In the genomic region with DNA sequence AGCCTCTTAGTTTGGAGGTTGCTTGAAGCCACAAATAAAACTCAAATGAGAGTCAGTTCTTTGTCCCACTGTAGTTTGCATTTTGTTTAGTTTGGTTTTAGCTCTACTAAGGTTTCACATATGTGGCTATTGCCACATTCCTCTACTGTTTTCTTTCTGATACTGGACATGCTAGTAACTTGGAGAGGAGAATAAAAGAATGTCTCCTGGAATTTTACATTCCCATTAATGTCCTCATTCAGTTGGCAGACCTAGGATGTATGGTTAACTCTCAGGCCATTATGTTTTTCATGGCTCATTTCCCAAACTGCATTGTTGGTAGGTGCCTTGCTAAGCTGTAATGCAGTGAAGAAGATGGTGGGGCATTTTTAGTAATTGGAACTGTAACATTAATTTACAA, we compare ENCODE assay signal across 14 cellular contexts. TPM values are rescaled to one million over a fixed set of nuclear protein-coding genes. Genes with fewer than 3 reads are reported as not detected.
DNase-seq lines count a peak whose midpoint lies in the region; ATAC-seq and TF ChIP-seq lines count a peak whose summit lies in the region.
"Had no signal": no experiment of that assay in that cellular context is flagged by ENCODE, and none has a peak within 500 bp of the region (broad histone marks: within the 10 kb centered on the region; RNA-seq: fewer than 3 reads in every experiment).

No MANE protein-coding gene starts in this region.

- peak overlapping the region; percentile 53 to 64 for H3K27ac ChIP-seq in thoracic aorta
- H3K27ac ChIP-seq: gastroesophageal sphincter had no signal

- POLR2A ChIA-PET in activated CD8-positive, alpha-beta T cell treated with anti-CD3 and anti-CD28 coated beads for 36 hours (lab: Charles Lee) = no interaction called here
- POLR2A ChIA-PET in activated CD8-positive, alpha-beta T cell treated with anti-CD3 and anti-CD28 coated beads, Interleukin-2, amount 10 ng/mL, durations not matched to agents 7 days and 5 days (lab: Charles Lee) = no interaction called here

- no peak for DNase-seq in activated CD8-positive, alpha-beta T cell treated with anti-CD3 and anti-CD28 coated beads for 36 hours
- no peak for DNase-seq in activated CD8-positive, alpha-beta T cell treated with anti-CD3 and anti-CD28 coated beads, Interleukin-2, amount 10 ng/mL, durations not matched to agents 7 days and 5 days
- peak; percentile 87 for DNase-seq in astrocyte of the hippocampus (ENCODE audit: low read depth, low spot score)
- peak; percentile 24 for DNase-seq in glomerular visceral epithelial cell (ENCODE audit: extremely low spot score)
- DNase-seq in thoracic aorta (ENCODE audit: low spot score) = no peak
- no peak for DNase-seq in NCI-H2171 treated with DMSO at 0.1 percent for 48 hours (lab: John Stamatoyannopoulos, UW)
- DNase-seq in NCI-H2107 (lab: John Stamatoyannopoulos, UW) = no peak
- DNase-seq: NCI-H1694; NCI-H446 treated with DMSO at 0.1 percent for 48 hours; SHP77; stimulated activated naive CD4-positive, alpha-beta T cell treated with Interleukin-2 at 50 U/mL for 16 hours had no signal

- intact Hi-C loops in activated CD8-positive, alpha-beta T cell treated with anti-CD3 and anti-CD28 coated beads for 36 hours (cut with micrococcal nuclease) = no loop called here

- H3K9me3 Mint-ChIP-seq in activated CD8-positive, alpha-beta T cell treated with anti-CD3 and anti-CD28 coated beads for 36 hours = peaks cover 2% of the 10 kb centered on the region
- no peaks in the 10 kb centered on the region for H3K9me3 Mint-ChIP-seq in activated CD8-positive, alpha-beta T cell treated with anti-CD3 and anti-CD28 coated beads, Interleukin-2, amount 10 ng/mL, durations not matched to agents 7 days and 5 days (ENCODE audit: insufficient read depth)

- ATAC-seq in activated CD8-positive, alpha-beta T cell treated with anti-CD3 and anti-CD28 coated beads for 36 hours = no peak
- ATAC-seq in activated CD8-positive, alpha-beta T cell treated with anti-CD3 and anti-CD28 coated beads, Interleukin-2, amount 10 ng/mL, durations not matched to agents 7 days and 5 days = no peak
- ATAC-seq in thoracic aorta (ENCODE audit: insufficient number of reproducible peaks, low FRiP score, low read depth) (no peak), HG03354 (IDR thresholded peaks at IDR 0.05; ENCODE audit: poor library complexity, severe bottlenecking, unreplicated experiment) (no peak)
- ATAC-seq: gastroesophageal sphincter had no signal

- peaks cover 11% of the 10 kb centered on the region for H3K4me1 Mint-ChIP-seq in activated CD8-positive, alpha-beta T cell treated with anti-CD3 and anti-CD28 coated beads for 36 hours (ENCODE audit: low read depth)
- no peaks in the 10 kb centered on the region for H3K4me1 Mint-ChIP-seq in activated CD8-positive, alpha-beta T cell treated with anti-CD3 and anti-CD28 coated beads, Interleukin-2, amount 10 ng/mL, durations not matched to agents 7 days and 5 days (ENCODE audit: low read depth)
- H3K4me1 Mint-ChIP-seq: brain had no signal

- peak overlapping the region; percentile 43 for H3K27ac Mint-ChIP-seq in activated CD8-positive, alpha-beta T cell treated with anti-CD3 and anti-CD28 coated beads for 36 hours
- no peak overlapping the region for H3K27ac Mint-ChIP-seq in activated CD8-positive, alpha-beta T cell treated with anti-CD3 and anti-CD28 coated beads, Interleukin-2, amount 10 ng/mL, durations not matched to agents 7 days and 5 days

- H3K4me3 ChIP-seq in thoracic aorta = no peak overlapping the region
- H3K4me3 ChIP-seq: gastroesophageal sphincter had no signal

- H3K36me3 ChIP-seq in thoracic aorta = no peaks in the 10 kb centered on the region

- no peaks in the 10 kb centered on the region for H3K27me3 Mint-ChIP-seq in activated CD8-positive, alpha-beta T cell treated with anti-CD3 and anti-CD28 coated beads for 36 hours
- no peaks in the 10 kb centered on the region for H3K27me3 Mint-ChIP-seq in activated CD8-positive, alpha-beta T cell treated with anti-CD3 and anti-CD28 coated beads, Interleukin-2, amount 10 ng/mL, durations not matched to agents 7 days and 5 days (ENCODE audit: low read depth)
- H3K27me3 Mint-ChIP-seq: brain had no signal

- CTCF ChIA-PET in activated CD8-positive, alpha-beta T cell treated with anti-CD3 and anti-CD28 coated beads for 36 hours (lab: Charles Lee) = no interaction called here
- CTCF ChIA-PET in activated CD8-positive, alpha-beta T cell treated with anti-CD3 and anti-CD28 coated beads, Interleukin-2, amount 10 ng/mL, durations not matched to agents 7 days and 5 days (lab: Charles Lee) = no interaction called here

- H3K9me3 ChIP-seq in thoracic aorta = no peaks in the 10 kb centered on the region
- H3K9me3 ChIP-seq: gastroesophageal sphincter had no signal

- peaks cover 51% of the 10 kb centered on the region for H3K36me3 Mint-ChIP-seq in activated CD8-positive, alpha-beta T cell treated with anti-CD3 and anti-CD28 coated beads for 36 hours (ENCODE audit: low read depth)
- H3K36me3 Mint-ChIP-seq in activated CD8-positive, alpha-beta T cell treated with anti-CD3 and anti-CD28 coated beads, Interleukin-2, amount 10 ng/mL, durations not matched to agents 7 days and 5 days (ENCODE audit: low read depth) = peaks cover 45% of the 10 kb centered on the region

- no peak overlapping the region for H3K4me3 Mint-ChIP-seq in activated CD8-positive, alpha-beta T cell treated with anti-CD3 and anti-CD28 coated beads for 36 hours
- no peak overlapping the region for H3K4me3 Mint-ChIP-seq in activated CD8-positive, alpha-beta T cell treated with anti-CD3 and anti-CD28 coated beads, Interleukin-2, amount 10 ng/mL, durations not matched to agents 7 days and 5 days
- H3K4me3 Mint-ChIP-seq: brain had no signal

- TF ChIP-seq CTCF in activated CD8-positive, alpha-beta T cell treated with anti-CD3 and anti-CD28 coated beads for 36 hours (IDR thresholded peaks at IDR 0.05) = no peak
- TF ChIP-seq CTCF in thoracic aorta (IDR thresholded peaks at IDR 0.05) = no peak

- no peaks in the 10 kb centered on the region for H3K27me3 ChIP-seq in thoracic aorta (replicated peaks; ENCODE audit: insufficient read depth)
- H3K27me3 ChIP-seq: gastroesophageal sphincter had no signal

- H3K4me1 ChIP-seq in thoracic aorta (ENCODE audit: control insufficient read depth in 1 of 2, low read depth in 2 of 2) = peaks cover 2 to 30% of the 10 kb centered on the region in 2 donors
- H3K4me1 ChIP-seq: gastroesophageal sphincter had no signal

RNA-seq across cellular contexts. Expression of a gene that starts 29.9 kb away (rescaled TPM):
- total RNA-seq in activated CD8-positive, alpha-beta T cell treated with anti-CD3 and anti-CD28 coated beads for 36 hours = 10 to 100 TPM; 84.8 to 85.3 TPM
- 10 to 100 TPM; 18.5 to 22.2 TPM for total RNA-seq in activated CD8-positive, alpha-beta T cell treated with anti-CD3 and anti-CD28 coated beads, Interleukin-2, amount 10 ng/mL, durations not matched to agents 7 days and 5 days
- 10 to 100 TPM; 12.3 to 26.0 TPM for total RNA-seq in thoracic aorta

Comparison
In these comparisons a context has a peak if more than half of its experiments do, and no peak if none do; other contexts are left out.
1. DNase-seq: peak in astrocyte of the hippocampus (single experiment) and glomerular visceral epithelial cell (single experiment); none in activated CD8-positive, alpha-beta T cell treated with anti-CD3 and anti-CD28 coated beads for 36 hours (single experiment), activated CD8-positive, alpha-beta T cell treated with anti-CD3 and anti-CD28 coated beads, Interleukin-2, amount 10 ng/mL, durations not matched to agents 7 days and 5 days (single experiment), thoracic aorta (single experiment), NCI-H2171 treated with DMSO at 0.1 percent for 48 hours (single experiment) and NCI-H2107 (single experiment).